Comparison of ENCODE assay signal across 13 cellular contexts in genomic region chr17:42200702-42201101, GRCh38. TPM values are rescaled to one million over a fixed set of nuclear protein-coding genes. Genes with fewer than 3 reads are reported as not detected.
A peak's percentile ranks its signal among the peaks of the same experiment; 100 is the strongest.
DNase-seq lines count a peak whose midpoint lies in the region; ATAC-seq, FAIRE-seq and TF ChIP-seq lines count a peak whose summit lies in the region.
"Had no signal": no experiment of that assay in that cellular context is flagged by ENCODE, and none has a peak within 500 bp of the region (broad histone marks: within the 10 kb centered on the region; RNA-seq: fewer than 3 reads in every experiment).

No MANE protein-coding gene starts in this region.

- peaks cover 18% of the 10 kb centered on the region for H3K4me1 ChIP-seq in OCI-LY3 (ENCODE audit: low read length)
- peaks cover 20% of the 10 kb centered on the region for H3K4me1 ChIP-seq in body of pancreas
- H3K4me1 ChIP-seq in small intestine (ENCODE audit: control insufficient read depth in 2 of 2, insufficient read depth in 1 of 2, low read depth in 1 of 2, low read length in 1 of 2) = no peaks in the 10 kb centered on the region

- H4K20me1 ChIP-seq in OCI-LY3 (ENCODE audit: insufficient read depth, low read length) = no peaks in the 10 kb centered on the region

- peak in 2 of 3 donors; percentile 58 to 61 for TF ChIP-seq POLR2A in body of pancreas (IDR thresholded peaks at IDR 0.05)

- TF ChIP-seq CTCF in OCI-LY3 (IDR thresholded peaks at IDR 0.05; ENCODE audit: low read depth, low read length) (no peak), body of pancreas (IDR thresholded peaks at IDR 0.05) (no peak)

- H3K27me3 ChIP-seq in OCI-LY3 (ENCODE audit: low read depth, low read length) = no peaks in the 10 kb centered on the region
- no peaks in the 10 kb centered on the region for H3K27me3 ChIP-seq in body of pancreas
- no peaks in the 10 kb centered on the region for H3K27me3 ChIP-seq in layer of hippocampus (ENCODE audit: control insufficient read depth, insufficient read depth, low read length)
- H3K27me3 ChIP-seq in small intestine (ENCODE audit: control insufficient read depth in 2 of 2, insufficient read depth in 2 of 2, low read length in 2 of 2) = no peaks in the 10 kb centered on the region

- DNase-seq in body of pancreas = peak; percentile 77 to 87 (median 86)
- peak; percentile 66 for DNase-seq in small intestine
- DNase-seq in NCI-H187 treated with DMSO at 0.1 percent for 48 hours (lab: John Stamatoyannopoulos, UW) = no peak
- no peak for DNase-seq in stimulated activated naive CD8-positive, alpha-beta T cell treated with anti-CD3 and anti-CD28 coated beads, Interleukin-15, Interleukin-2, amounts not matched to agents 100 U/mL and 50 U/mL, for 24 hours
- no peak for DNase-seq in AML-193 (lab: John Stamatoyannopoulos, UW)
- DNase-seq: activated T-cell treated with anti-CD3 and anti-CD28 coated beads, Interleukin-2, amount 50 U/mL, for 4 hours; stimulated activated CD4-positive, alpha-beta T cell treated with anti-CD3 and anti-CD28 coated beads, Interleukin-2, amount 100 ng/mL, for 24 hours; T-helper 9 cell had no signal

- no peak for FAIRE-seq in small intestine (lab: Jason Lieb, UNC)
- FAIRE-seq: GM12878 had no signal

- no peaks in the 10 kb centered on the region for H3K79me2 ChIP-seq in OCI-LY3 (ENCODE audit: low read length)

- H3K9me3 ChIP-seq in OCI-LY3 (ENCODE audit: insufficient read depth, low read length) = no peaks in the 10 kb centered on the region
- H3K9me3 ChIP-seq in body of pancreas = no peaks in the 10 kb centered on the region
- H3K9me3 ChIP-seq in small intestine (ENCODE audit: control insufficient read depth, low read depth) = no peaks in the 10 kb centered on the region

- H3K9ac ChIP-seq in OCI-LY3 (ENCODE audit: low read length) = no peak overlapping the region

- ATAC-seq in body of pancreas (peak; percentile 96), HG03457 (IDR thresholded peaks at IDR 0.05; ENCODE audit: unreplicated experiment) (no peak)
- ATAC-seq in stimulated activated naive CD8-positive, alpha-beta T cell treated with anti-CD3 and anti-CD28 coated beads, Interleukin-15, Interleukin-2, amounts not matched to agents 100 U/mL and 50 U/mL, for 24 hours = no peak
- ATAC-seq: activated T-cell treated with anti-CD3 and anti-CD28 coated beads, Interleukin-2, amount 50 U/mL, for 4 hours; GM12878 had no signal

- H3K4me3 ChIP-seq in OCI-LY3 (ENCODE audit: low read length) (no peak overlapping the region), body of pancreas (no peak overlapping the region), small intestine (ENCODE audit: low read depth in 1 of 2, low read length in 2 of 2) (no peak overlapping the region)
- H3K4me3 ChIP-seq: GM12878 had no signal

- intact Hi-C loops in body of pancreas (cut with DNase I) = no loop called here

- peaks cover 35% of the 10 kb centered on the region for H3K36me3 ChIP-seq in OCI-LY3 (replicated peaks; ENCODE audit: low read depth, low read length)
- H3K36me3 ChIP-seq in body of pancreas (replicated peaks in 1 of 2; ENCODE audit: insufficient read depth in 1 of 2, low read depth in 2 of 2) = peaks cover 0 to 2% of the 10 kb centered on the region in 2 donors
- H3K36me3 ChIP-seq in small intestine (ENCODE audit: control insufficient read depth in 2 of 2, insufficient read depth in 2 of 2, low read length in 2 of 2) = peaks cover 0 to 6% of the 10 kb centered on the region in 2 donors

- WGBS in body of pancreas, 2 donors = 32 to 33% methylated on average over 8 to 9 of the region's 9 CpGs
- 20 to 49% (median 29%) methylated on average over 9 of the region's 9 CpGs for WGBS in small intestine, 3 donors

- no peak overlapping the region for H2AFZ ChIP-seq in OCI-LY3 (ENCODE audit: low read depth, low read length)

- H3K4me2 ChIP-seq in OCI-LY3 (ENCODE audit: low read length) = no peak overlapping the region

- H3K27ac ChIP-seq in OCI-LY3 (ENCODE audit: low read length) (peak overlapping the region; percentile 11; the same call in 1 of the 2 replicates), body of pancreas (peak overlapping the region; percentile 67 to 80 (median 74)), layer of hippocampus (ENCODE audit: low read depth, low read length) (peak overlapping the region; percentile 19), small intestine (ENCODE audit: low read depth in 1 of 2, low read length in 1 of 2) (peak overlapping the region in 1 of 2 donors; percentile 15)

RNA-seq across cellular contexts. Expression of gene GHDC, which starts 6.4 kb away (rescaled TPM):
- 10 to 100 TPM; 35.8 to 42.2 TPM for total RNA-seq in body of pancreas
- 10 to 100 TPM; 10.5 to 28.4 (median 12.2) TPM for polyA plus RNA-seq in small intestine

RNA-seq across cellular contexts. Expression of gene HCRT, which starts 15.4 kb away (rescaled TPM):
- total RNA-seq in body of pancreas = not detected
- not detected for polyA plus RNA-seq in small intestine
- total RNA-seq: activated T-cell treated with anti-CD3 and anti-CD28 coated beads, Interleukin-2, amount 50 U/mL, for 4 hours; subcutaneous adipose tissue had no signal
- polyA plus RNA-seq: GM12878 had no signal

RNA-seq across cellular contexts. Expression of gene KCNH4, which starts 19.8 kb away (rescaled TPM):
- total RNA-seq in body of pancreas = not detected
- polyA plus RNA-seq in small intestine = under 1 TPM in 1 of 3 donors, not detected in 2; 0.18 TPM

RNA-seq across cellular contexts. Expression of gene RAB5C, which starts 45.9 kb away (rescaled TPM):
- total RNA-seq in body of pancreas = 10 to 100 TPM; 21.1 to 37.1 TPM
- polyA plus RNA-seq in small intestine = 100 to 1,000 TPM; 177 to 211 (median 210) TPM

Comparison
In these comparisons a context has a peak if more than half of its experiments do, and no peak if none do; other contexts are left out.
1. DNase-seq: peak in body of pancreas (4 of 4) and small intestine (single experiment); none in NCI-H187 treated with DMSO at 0.1 percent for 48 hours (single experiment), stimulated activated naive CD8-positive, alpha-beta T cell treated with anti-CD3 and anti-CD28 coated beads, Interleukin-15, Interleukin-2, amounts not matched to agents 100 U/mL and 50 U/mL, for 24 hours (single experiment) and AML-193 (0 of 2).